ENCODE assay signal across 8 cellular contexts in genomic region chr11:35165416-35166368, GRCh38. TPM values are rescaled to one million over a fixed set of nuclear protein-coding genes. Genes with fewer than 3 reads are reported as not detected.
DNase-seq lines count a peak whose midpoint lies in the region; ATAC-seq and TF ChIP-seq lines count a peak whose summit lies in the region.

No MANE protein-coding gene starts in this region.

- intact Hi-C loops in spleen (cut with DNase I; ENCODE audit: low total_unique reads), result no loop called here

- TF ChIP-seq CTCF in spleen (IDR thresholded peaks at IDR 0.05 in 8 of 11, conservative IDR thresholded peaks at IDR 0.05 in 3 of 11), result no peak

- H3K27me3 ChIP-seq in spleen (replicated peaks in 1 of 7), result no peaks in the 10 kb centered on the region

- in situ Hi-C loops in KBM-7 (cut with MboI; ENCODE audit: low pct_unique_long_range_greater_than_20kb, low sequenced_read_pairs), result no loop called here

- H3K4me3 ChIP-seq in spleen, result peak overlapping the region in 2 of 8 donors; percentile 6 to 49

- H3K27ac ChIP-seq in spleen, result peak overlapping the region; percentile 69 to 96 (median 86)

- no peaks in the 10 kb centered on the region for H3K36me3 ChIP-seq in spleen

- ATAC-seq in GM21447 (IDR thresholded peaks at IDR 0.05; ENCODE audit: unreplicated experiment), result peak; percentile 92

- 18 to 26% (median 21%) methylated on average over 8 of the region's 8 CpGs for WGBS in spleen, 5 donors

- TF ChIP-seq POLR2A in erythroblast (IDR thresholded peaks at IDR 0.05; ENCODE audit: low read length), result no peak
- no peak for TF ChIP-seq POLR2A in spleen (IDR thresholded peaks at IDR 0.05)

- H3K9me3 ChIP-seq in spleen, result no peaks in the 10 kb centered on the region

- peaks cover 69 to 100% (median 96%) of the 10 kb centered on the region in 6 donors for H3K4me1 ChIP-seq in spleen

- DNase-seq in CMK (ENCODE audit: low read depth) (peak; percentile 42), KBM-7 (peak; percentile 88), erythroblast (lab: John Stamatoyannopoulos, UW) (peak; percentile 83 to 88), spleen (peak; percentile 84), SHP77 treated with DMSO at 0.1 percent for 48 hours (lab: John Stamatoyannopoulos, UW) (no peak), NCI-H1694 (lab: John Stamatoyannopoulos, UW) (no peak)
- DNase-seq in activated CD4-positive, alpha-beta T cell treated with anti-CD3 and anti-CD28 coated beads, Interleukin-2, amount 50 U/mL, for 48 hours, result peak; percentile 77 to 86

RNA-seq across cellular contexts. Expression of gene CD44, which starts 26.7 kb away (rescaled TPM):
- 100 to 1,000 TPM; 200 to 521 (median 348) TPM for total RNA-seq in spleen
- 100 to 1,000 TPM in 1 of 3 donors, 10 to 100 TPM in 2; 60.9 to 103 (median 71.8) TPM for polyA plus RNA-seq in spleen

Comparison
In these comparisons a context has a peak if more than half of its experiments do, and no peak if none do; other contexts are left out.
1. DNase-seq: peak in CMK (single experiment), KBM-7 (single experiment), activated CD4-positive, alpha-beta T cell treated with anti-CD3 and anti-CD28 coated beads, Interleukin-2, amount 50 U/mL, for 48 hours (2 of 2), erythroblast (2 of 2) and spleen (single experiment); none in SHP77 treated with DMSO at 0.1 percent for 48 hours (single experiment) and NCI-H1694 (single experiment).